22 cellular contexts compared by ENCODE assay signal in the genomic region with DNA sequence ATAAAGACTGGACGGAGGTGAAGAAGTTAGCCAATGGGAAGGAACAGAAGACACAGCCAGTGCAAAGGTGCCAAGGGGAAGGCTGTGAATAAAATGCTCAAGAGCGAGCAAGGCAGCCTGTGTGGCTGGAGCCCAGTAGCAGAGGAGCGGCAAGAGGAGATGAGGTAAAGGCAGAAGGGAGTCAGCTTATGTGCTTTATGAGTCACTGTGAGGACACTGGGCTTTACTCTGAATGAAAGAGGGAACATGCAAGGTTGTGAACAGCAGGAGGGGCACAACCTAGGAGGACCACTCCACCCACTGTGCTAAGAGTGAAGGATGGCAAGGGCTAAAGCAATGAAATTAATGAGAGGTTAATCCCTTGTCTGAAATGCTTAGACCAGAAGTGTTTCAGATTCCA.
"Had no signal": no experiment of that assay in that cellular context is flagged by ENCODE, and none has a peak within 500 bp of the region (broad histone marks: within the 10 kb centered on the region; RNA-seq: fewer than 3 reads in every experiment).

No MANE protein-coding gene starts in this region.

- H3K27ac ChIP-seq: ascending aorta, foreskin keratinocyte, left lung, sigmoid colon, testis, uterus had no signal

- H3K9me3 ChIP-seq: ascending aorta, left lung, sigmoid colon, testis, uterus had no signal

- H3K4me1 ChIP-seq: foreskin keratinocyte, testis, uterus had no signal

- H3K36me3 ChIP-seq: uterus had no signal

- H3K4me3 ChIP-seq: ascending aorta, left lung, sigmoid colon, testis, uterus had no signal

- ATAC-seq: foreskin keratinocyte; left lung; naive thymus-derived CD4-positive, alpha-beta T cell had no signal

- H3K27me3 ChIP-seq: ascending aorta, foreskin keratinocyte, left lung, sigmoid colon, testis, uterus had no signal

- DNase-seq: activated CD4-positive, alpha-beta memory T cell treated with anti-CD3 and anti-CD28 coated beads, Interleukin-2, amount 10 ng/mL, durations not matched to agents 7 days and 5 days; activated CD4-positive, alpha-beta T cell treated with anti-CD3 and anti-CD28 coated beads for 48 hours; activated CD4-positive, CD25-positive, alpha-beta regulatory T cell; activated gamma-delta T cell; activated naive CD4-positive, alpha-beta T cell treated with anti-CD3 and anti-CD28 coated beads, Interleukin-2, amount 50 U/mL, for 16 hours; cerebellar nuclear complex; cortex of kidney; endodermal cell; erythroblast; foreskin keratinocyte; kidney glomerular epithelial cell; left lung; naive thymus-derived CD4-positive, alpha-beta T cell; retina; sigmoid colon; stimulated activated CD4-positive, alpha-beta T cell treated with anti-CD3 and anti-CD28 coated beads, Interleukin-4, amount 100 ng/mL, for 1 hour; stimulated activated naive CD4-positive, alpha-beta T cell; T1000; testis; trophoblast cell; uterus had no signal
